Comparison of ENCODE assay signal across 35 cellular contexts in the genomic region with DNA sequence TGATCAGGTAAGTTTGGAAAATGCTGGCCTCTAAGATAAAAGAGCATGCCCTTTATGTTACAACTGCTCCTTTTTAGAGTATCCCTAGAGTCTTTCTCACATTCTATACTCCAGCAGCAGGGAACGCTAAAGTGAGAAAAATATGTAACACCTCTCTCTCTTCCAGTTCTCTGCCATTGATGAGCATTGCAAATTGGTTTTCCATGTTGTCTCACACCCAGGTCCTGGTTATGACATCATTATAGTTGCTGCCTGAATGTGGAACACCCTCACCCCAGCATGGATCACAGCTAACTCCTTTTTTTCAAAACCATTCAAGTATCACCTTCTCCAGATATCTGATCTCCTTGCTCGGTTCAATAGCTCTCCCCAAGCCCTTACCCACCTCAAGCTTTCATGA.
"Had no signal": no experiment of that assay in that cellular context is flagged by ENCODE, and none has a peak within 500 bp of the region (broad histone marks: within the 10 kb centered on the region; RNA-seq: fewer than 3 reads in every experiment).

No MANE protein-coding gene starts in this region.

- H3K27ac ChIP-seq: adrenal gland, ascending aorta, body of pancreas, brain microvascular endothelial cell, breast epithelium, cardiac muscle cell had no signal

- FAIRE-seq: astrocyte, bronchial epithelial cell had no signal

- ATAC-seq: activated naive CD4-positive, alpha-beta T cell treated with anti-CD3 and anti-CD28 coated beads, Interleukin-2, amount 50 U/mL, for 72 hours; activated naive CD8-positive, alpha-beta T cell treated with anti-CD3 and anti-CD28 coated beads, Interleukin-2, amount 50 U/mL, for 24 hours; activated T-cell treated with anti-CD3 and anti-CD28 coated beads, Interleukin-2, amount 50 U/mL, for 4 hours; activated T-cell treated with anti-CD3 and anti-CD28 coated beads, Interleukin-2, amount 50 U/mL, for 72 hours; activated T-helper 17 cell treated with anti-CD3 and anti-CD28 coated beads, Interleukin-2, amount 50 U/mL, for 72 hours; body of pancreas had no signal

- H3K9me3 ChIP-seq: adrenal gland, ascending aorta, body of pancreas, breast epithelium had no signal

- H3K4me3 ChIP-seq: adrenal gland, ascending aorta, body of pancreas, breast epithelium, cardiac muscle cell had no signal

- H3K27me3 ChIP-seq: adrenal gland, ascending aorta, body of pancreas, brain microvascular endothelial cell, breast epithelium, cardiac muscle cell had no signal

- H3K4me1 ChIP-seq: adrenal gland, ascending aorta, body of pancreas, breast epithelium had no signal

- H3K36me3 ChIP-seq: adrenal gland, ascending aorta, brain microvascular endothelial cell, breast epithelium, cardiac muscle cell had no signal

- DNase-seq: activated effector memory CD4-positive, alpha-beta T cell treated with anti-CD3 and anti-CD28 coated beads, Interleukin-2, amount 50 U/mL, for 16 hours; activated effector memory CD4-positive, alpha-beta T cell treated with Interleukin-2 at 50 U/mL for 16 hours; activated gamma-delta T cell; activated gamma-delta T cell treated with Interleukin-2 at 50 U/mL for 16 hours; activated naive CD4-positive, alpha-beta T cell; activated naive CD4-positive, alpha-beta T cell treated with anti-CD3 and anti-CD28 coated beads for 36 hours; activated naive CD4-positive, alpha-beta T cell treated with anti-CD3 and anti-CD28 coated beads, Interleukin-2, amount 10 ng/mL, durations not matched to agents 7 days and 5 days; activated naive CD4-positive, alpha-beta T cell treated with anti-CD3 and anti-CD28 coated beads, Interleukin-2, amount 50 U/mL, for 16 hours; activated naive CD4-positive, alpha-beta T cell treated with Interleukin-2 at 50 U/mL for 16 hours; activated naive CD8-positive, alpha-beta T cell treated with anti-CD3 and anti-CD28 coated beads for 36 hours; activated naive CD8-positive, alpha-beta T cell treated with anti-CD3 and anti-CD28 coated beads, Interleukin-2, amount 10 ng/mL, durations not matched to agents 7 days and 5 days; activated naive CD8-positive, alpha-beta T cell treated with anti-CD3 and anti-CD28 coated beads, Interleukin-2, amount 50 U/mL, for 24 hours; activated T-cell treated with anti-CD3 and anti-CD28 coated beads for 4 hours; activated T-cell treated with anti-CD3 and anti-CD28 coated beads, Interleukin-2, amount 50 U/mL, for 1 hour; activated T-cell treated with anti-CD3 and anti-CD28 coated beads, Interleukin-2, amount 50 U/mL, for 24 hours; activated T-cell treated with anti-CD3 and anti-CD28 coated beads, Interleukin-2, amount 50 U/mL, for 4 hours; activated T-cell treated with anti-CD3 and anti-CD28 coated beads, Interleukin-2, amount 50 U/mL, for 48 hours; activated T-cell treated with anti-CD3 and anti-CD28 coated beads, Interleukin-2, amount 50 U/mL, for 72 hours; adrenal gland; amniotic stem cell; amygdala; anterior cingulate cortex; aorta; body of pancreas; brain microvascular endothelial cell; caudate nucleus; central memory CD4-positive, alpha-beta T cell; cerebellar nuclear complex had no signal
